In the genomic region with DNA sequence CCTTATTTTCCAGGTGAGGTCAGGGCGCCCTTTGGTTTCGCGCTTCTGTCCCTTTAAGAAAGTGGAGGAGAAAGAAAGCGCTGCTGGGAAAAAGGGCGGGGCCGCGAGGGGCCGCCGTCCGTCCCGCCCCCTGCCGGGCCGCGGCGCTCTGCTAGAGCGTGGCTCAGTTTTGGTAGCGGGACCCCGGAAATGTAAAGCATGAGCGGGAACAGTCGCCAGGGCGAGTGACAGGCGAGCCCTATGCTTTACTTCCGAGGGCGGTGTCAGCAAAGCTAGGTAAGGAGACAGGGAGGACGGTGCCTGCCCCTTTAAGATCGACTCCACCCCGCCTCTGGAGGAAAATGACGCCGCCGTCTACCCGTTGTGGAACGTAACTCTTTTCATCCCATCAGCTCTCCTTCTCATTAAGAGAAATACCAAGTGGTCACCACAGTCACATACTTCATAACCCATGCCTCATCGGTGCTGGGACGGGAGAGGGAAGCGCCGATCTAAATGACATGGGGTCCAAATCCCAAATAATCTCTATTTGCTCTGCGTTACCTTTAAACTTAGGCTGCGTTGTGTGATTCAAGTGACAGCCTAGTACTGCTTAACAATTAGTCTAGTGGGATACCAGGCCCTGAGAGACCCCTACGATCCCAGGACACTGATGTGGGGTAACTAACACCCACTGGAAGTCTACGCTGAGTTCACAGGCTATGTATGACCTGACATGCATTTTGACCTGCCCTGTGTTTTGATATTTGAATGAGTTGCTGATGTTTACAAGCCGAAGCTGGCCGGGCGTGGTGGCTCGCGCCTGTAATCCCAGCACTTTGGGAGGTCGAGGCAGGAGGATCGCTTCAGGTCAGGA, we compare ENCODE assay signal across 8 cellular contexts. TPM values are rescaled to one million over a fixed set of nuclear protein-coding genes. Genes with fewer than 3 reads are reported as not detected.
A peak's percentile ranks its signal among the peaks of the same experiment; 100 is the strongest.
DNase-seq lines count a peak whose midpoint lies in the region; ATAC-seq and TF ChIP-seq lines count a peak whose summit lies in the region.

A gene with protein sequence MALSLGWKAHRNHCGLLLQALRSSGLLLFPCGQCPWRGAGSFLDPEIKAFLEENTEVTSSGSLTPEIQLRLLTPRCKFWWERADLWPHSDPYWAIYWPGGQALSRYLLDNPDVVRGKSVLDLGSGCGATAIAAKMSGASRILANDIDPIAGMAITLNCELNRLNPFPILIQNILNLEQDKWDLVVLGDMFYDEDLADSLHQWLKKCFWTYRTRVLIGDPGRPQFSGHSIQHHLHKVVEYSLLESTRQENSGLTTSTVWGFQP (plus strand): TSS at position 602 of the 856 bp plus-strand sequence. CDS start 2,266 bp downstream, outside the sequence.

- no peaks in the 10 kb centered on the region for H3K9me3 ChIP-seq in testis

- WGBS in testis, 2 donors: 1 to 2% methylated on average over 43 to 47 of the region's 47 CpGs

- TF ChIP-seq POLR2A in testis (IDR thresholded peaks at IDR 0.05): no peak

- H3K27ac Mint-ChIP-seq in activated naive CD4-positive, alpha-beta T cell treated with anti-CD3 and anti-CD28 coated beads, Interleukin-2, amount 50 U/mL, for 72 hours: peak within 1 kb of the TSS; percentile 94 to 96

- H3K4me3 ChIP-seq in GM06990 (replicated peaks; ENCODE audit: low read depth, low read length) (peak within 1 kb of the TSS; percentile 73), HFF-Myc (replicated peaks; ENCODE audit: low read depth, low read length) (peak within 1 kb of the TSS; percentile 59), testis (peak within 1 kb of the TSS; percentile 72 to 84)

- H3K27me3 ChIP-seq in GM06990 (replicated peaks; ENCODE audit: control insufficient read depth, insufficient read depth, low read length): no peaks in the 10 kb centered on the region
- H3K27me3 ChIP-seq in testis: no peaks in the 10 kb centered on the region

- intact Hi-C loops in testis (cut with DNase I; ENCODE audit: low total_unique reads): no loop called here

- H3K36me3 ChIP-seq in GM06990 (ENCODE audit: control insufficient read depth, insufficient read depth, low read length) (no peaks in the 10 kb centered on the region), testis (ENCODE audit: low read depth, missing control alignments) (no peaks in the 10 kb centered on the region)

- no peaks in the 10 kb centered on the region for H3K36me3 Mint-ChIP-seq in activated naive CD4-positive, alpha-beta T cell treated with anti-CD3 and anti-CD28 coated beads, Interleukin-2, amount 50 U/mL, for 72 hours

- H3K4me1 ChIP-seq in testis: no peaks in the 10 kb centered on the region

- ATAC-seq in activated naive CD4-positive, alpha-beta T cell treated with anti-CD3 and anti-CD28 coated beads, Interleukin-2, amount 50 U/mL, for 72 hours: peak; percentile 99 to 100

- peak; percentile 97 for DNase-seq in GM06990 (ENCODE audit: extremely low read depth, insufficient read length)
- DNase-seq in HFF-Myc (ENCODE audit: extremely low read depth, low read depth): peak; percentile 65
- DNase-seq in NAMALWA (ENCODE audit: low spot score): peak; percentile 99
- DNase-seq in SK-N-DZ (ENCODE audit: low spot score): peak; percentile 97
- DNase-seq in activated naive CD4-positive, alpha-beta T cell treated with anti-CD3 and anti-CD28 coated beads, Interleukin-2, amount 50 U/mL, for 72 hours (ENCODE audit: low spot score in 2 of 2): peak; percentile 89 to 94
- DNase-seq in glomerular endothelial cell (ENCODE audit: extremely low read depth, low read depth, low spot score): peak; percentile 42
- peak; percentile 88 for DNase-seq in occipital lobe (lab: John Stamatoyannopoulos, UW)
- peak; percentile 94 for DNase-seq in testis

- no peak for TF ChIP-seq CTCF in GM06990 (IDR thresholded peaks at IDR 0.05; ENCODE audit: insufficient read depth, low read length, poor library complexity, severe bottlenecking)
- TF ChIP-seq CTCF in HFF-Myc (IDR thresholded peaks at IDR 0.05; ENCODE audit: low read depth, low read length, missing control alignments): peak; percentile 41
- TF ChIP-seq CTCF in testis (IDR thresholded peaks at IDR 0.05): peak; percentile 31 to 83 (median 66)

- no peaks in the 10 kb centered on the region for H3K9me3 Mint-ChIP-seq in activated naive CD4-positive, alpha-beta T cell treated with anti-CD3 and anti-CD28 coated beads, Interleukin-2, amount 50 U/mL, for 72 hours

- peak within 1 kb of the TSS; percentile 94 to 96 for H3K27ac ChIP-seq in testis

RNA-seq across cellular contexts. Expression of the gene that starts here (rescaled TPM):
- polyA plus RNA-seq in SK-N-DZ (2014; cell fraction: cytosol; rRNA removed): 0.77 and 1.8 TPM in 2 replicates
- polyA plus RNA-seq in SK-N-DZ (2014; cell fraction: nucleus; rRNA removed): 0.47 and 0.81 TPM in 2 replicates
- total RNA-seq in activated naive CD4-positive, alpha-beta T cell treated with anti-CD3 and anti-CD28 coated beads, Interleukin-2, amount 50 U/mL, for 72 hours: 1 to 10 TPM in 1 of 2 donors, under 1 TPM in 1; 0.78 to 1.3 TPM
- total RNA-seq in glomerular endothelial cell: 2.2 and 2.6 TPM in 2 replicates
- total RNA-seq in occipital lobe: 3.4 TPM
- total RNA-seq in testis: 1 to 10 TPM; 7.3 to 9.8 TPM
- polyA plus RNA-seq in testis (ENCODE audit: insufficient read depth, low read depth, low replicate concordance): 6.6 TPM

Comparison
In these comparisons a context has a peak if more than half of its experiments do, and no peak if none do; other contexts are left out.
1. Peak in every context shown above with its lines: DNase-seq, ATAC-seq, H3K4me3 ChIP-seq and H3K27ac ChIP-seq.
2. DNase-seq: peak in every context shown above with its lines; median percentile 99 in NAMALWA; 97 in GM06990; 97 in SK-N-DZ; 94 in testis; 92 in activated naive CD4-positive, alpha-beta T cell treated with anti-CD3 and anti-CD28 coated beads, Interleukin-2, amount 50 U/mL, for 72 hours; 88 in occipital lobe; 65 in HFF-Myc; 42 in glomerular endothelial cell.